ENCODE assay signal across 8 cellular contexts in genomic region chr11:3865388-3866193, GRCh38. TPM values are rescaled to one million over a fixed set of nuclear protein-coding genes. Genes with fewer than 3 reads are reported as not detected.
DNase-seq lines count a peak whose midpoint lies in the region; ATAC-seq and TF ChIP-seq lines count a peak whose summit lies in the region.

No MANE protein-coding gene starts in this region.

- no peak overlapping the region for H2AFZ ChIP-seq in mesenchymal stem cell (ENCODE audit: low read depth, low read length)

- no peak for TF ChIP-seq CTCF in CD4-positive, alpha-beta T cell (IDR thresholded peaks at IDR 0.05)

- peak overlapping the region; percentile 77 for H2BK15ac ChIP-seq in mesenchymal stem cell (ENCODE audit: low read depth, poor library complexity, severe bottlenecking)

- no peak overlapping the region for H3K14ac ChIP-seq in mesenchymal stem cell (ENCODE audit: low read length in 2 of 2)

- H2BK5ac ChIP-seq in mesenchymal stem cell (ENCODE audit: low read depth, low read length, poor library complexity, severe bottlenecking): no peak overlapping the region

- no peak overlapping the region for H3K4me3 ChIP-seq in mesenchymal stem cell (ENCODE audit: insufficient read depth in 1 of 2, low read depth in 1 of 2, low read length in 2 of 2)

- no peak overlapping the region for H3K27ac ChIP-seq in CD4-positive, alpha-beta T cell (ENCODE audit: low read depth, low read length)
- peak overlapping the region; percentile 87 for H3K27ac ChIP-seq in mesenchymal stem cell (ENCODE audit: low read length, poor library complexity, severe bottlenecking)

- peak overlapping the region in 1 of 2 experiments; percentile 46 for H3K18ac ChIP-seq in mesenchymal stem cell (ENCODE audit: low read depth in 1 of 2, low read length in 2 of 2)

- peak; percentile 22 for ATAC-seq in CD4-positive, alpha-beta T cell (ENCODE audit: poor library complexity)
- ATAC-seq in HG02885 (IDR thresholded peaks at IDR 0.05; ENCODE audit: poor library complexity, unreplicated experiment): peak; percentile 41
- ATAC-seq in GM18502 (IDR thresholded peaks at IDR 0.05; ENCODE audit: poor library complexity, unreplicated experiment): no peak

- intact Hi-C loops in CD4-positive, alpha-beta T cell (cut with DNase I, micrococcal nuclease): no loop called here

- no peaks in the 10 kb centered on the region for H3K9me3 ChIP-seq in CD4-positive, alpha-beta T cell (ENCODE audit: control insufficient read depth, low read length)
- no peaks in the 10 kb centered on the region for H3K9me3 ChIP-seq in mesenchymal stem cell (ENCODE audit: control insufficient read depth, low read length)

- DNase-seq in CD4-positive, alpha-beta T cell: no peak
- DNase-seq in amniotic epithelial cell (ENCODE audit: low read depth) (peak; percentile 74), mesenchymal stem cell (peak; percentile 63), NCI-H187 treated with DMSO at 0.1 percent for 48 hours (lab: John Stamatoyannopoulos, UW) (no peak), NCI-H1105 (lab: John Stamatoyannopoulos, UW) (no peak), NCI-H345 (lab: John Stamatoyannopoulos, UW) (no peak)

- no peak overlapping the region for H3K4ac ChIP-seq in mesenchymal stem cell (ENCODE audit: low read depth in 1 of 2, low read length in 2 of 2)

- H3K4me1 Mint-ChIP-seq in CD4-positive, alpha-beta T cell (ENCODE audit: low read depth): peaks cover 90% of the 10 kb centered on the region

- H3K4me1 ChIP-seq in mesenchymal stem cell (ENCODE audit: control insufficient read depth, insufficient read depth, low read depth, low read length): peaks cover 10% of the 10 kb centered on the region

- no peaks in the 10 kb centered on the region for H3K27me3 ChIP-seq in CD4-positive, alpha-beta T cell (ENCODE audit: control insufficient read depth, insufficient read depth, low read length)
- H3K27me3 ChIP-seq in mesenchymal stem cell (ENCODE audit: control insufficient read depth in 1 of 2, insufficient read depth in 1 of 2, low read length in 2 of 2): no peaks in the 10 kb centered on the region

- 57% methylated on average over 3 of the region's 3 CpGs for WGBS in mesenchymal stem cell

- no peak overlapping the region for H2BK120ac ChIP-seq in mesenchymal stem cell (ENCODE audit: low read depth, low read length)

- H3K27ac Mint-ChIP-seq in CD4-positive, alpha-beta T cell: peak overlapping the region; percentile 90

- H3K9me3 Mint-ChIP-seq in CD4-positive, alpha-beta T cell: no peaks in the 10 kb centered on the region

- no peak overlapping the region for H4K91ac ChIP-seq in mesenchymal stem cell (ENCODE audit: low read length)

- H3K79me1 ChIP-seq in mesenchymal stem cell (replicated peaks; ENCODE audit: low read length, poor library complexity, severe bottlenecking): peaks cover 21% of the 10 kb centered on the region

- peak overlapping the region; percentile 90 for H2AK5ac ChIP-seq in mesenchymal stem cell (ENCODE audit: low read length, severe bottlenecking)

- no peaks in the 10 kb centered on the region for H3K27me3 Mint-ChIP-seq in CD4-positive, alpha-beta T cell

- peak overlapping the region; percentile 52 for H3K4me3 Mint-ChIP-seq in CD4-positive, alpha-beta T cell

- no peak overlapping the region for H2BK12ac ChIP-seq in mesenchymal stem cell (ENCODE audit: low read length in 2 of 2)

- POLR2A ChIA-PET in CD4-positive, alpha-beta T cell (lab: Charles Lee): interaction anchor here (1.0 to 9.5 kb wide), 3 partner anchors 11 to 24 kb away, joined by 3 to 100 read pairs (median 3); partner anchors contain the start of gene STIM1

- peaks cover 8% of the 10 kb centered on the region for H3K36me3 Mint-ChIP-seq in CD4-positive, alpha-beta T cell (ENCODE audit: low read depth)

- H3K9ac ChIP-seq in mesenchymal stem cell (ENCODE audit: low read length): peak overlapping the region; percentile 4

- CTCF ChIA-PET in CD4-positive, alpha-beta T cell (lab: Charles Lee): interaction anchor here (1.2 to 7.2 kb wide), 3 partner anchors 10 to 206 kb away, joined by 3 to 49 read pairs (median 4); partner anchors contain the start of gene STIM1

- H3K4me2 ChIP-seq in mesenchymal stem cell (ENCODE audit: low read length, poor library complexity, severe bottlenecking): peak overlapping the region; percentile 30

- H3K23ac ChIP-seq in mesenchymal stem cell (ENCODE audit: low read length in 2 of 2): no peak overlapping the region

- no peak overlapping the region for H4K8ac ChIP-seq in mesenchymal stem cell (ENCODE audit: low read length)

- no peaks in the 10 kb centered on the region for H3K36me3 ChIP-seq in mesenchymal stem cell (ENCODE audit: control insufficient read depth in 1 of 2, insufficient read depth in 2 of 2, low read depth in 1 of 2, low read length in 2 of 2)

RNA-seq across cellular contexts. Expression of gene STIM1, which starts 10.1 kb away (rescaled TPM):
- 10 to 100 TPM; 89.0 to 94.9 TPM for total RNA-seq in CD4-positive, alpha-beta T cell
- polyA plus RNA-seq in mesenchymal stem cell (2013, experiment 1 of 2): 37.2 TPM
- 35.2 TPM for polyA plus RNA-seq in mesenchymal stem cell (2013, experiment 2 of 2)

RNA-seq across cellular contexts. Expression of gene RHOG, which starts 24.8 kb away (rescaled TPM):
- total RNA-seq in CD4-positive, alpha-beta T cell: 100 to 1,000 TPM; 101 to 106 TPM
- 77.1 TPM for polyA plus RNA-seq in mesenchymal stem cell (2013, experiment 1 of 2)
- polyA plus RNA-seq in mesenchymal stem cell (2013, experiment 2 of 2): 76.9 TPM

RNA-seq across cellular contexts. Expression of gene PGAP2, which starts 57.2 kb away (rescaled TPM):
- total RNA-seq in CD4-positive, alpha-beta T cell: 10 to 100 TPM; 20.9 to 23.6 TPM
- 16.4 TPM for polyA plus RNA-seq in mesenchymal stem cell (2013, experiment 1 of 2)
- 15.1 TPM for polyA plus RNA-seq in mesenchymal stem cell (2013, experiment 2 of 2)

Comparison
In these comparisons a context has a peak if more than half of its experiments do, and no peak if none do; other contexts are left out.
1. DNase-seq: peak in amniotic epithelial cell (single experiment) and mesenchymal stem cell (single experiment); none in CD4-positive, alpha-beta T cell (0 of 10), NCI-H187 treated with DMSO at 0.1 percent for 48 hours (single experiment), NCI-H1105 (single experiment) and NCI-H345 (single experiment).